34 cellular contexts compared by ENCODE assay signal in the genomic region with DNA sequence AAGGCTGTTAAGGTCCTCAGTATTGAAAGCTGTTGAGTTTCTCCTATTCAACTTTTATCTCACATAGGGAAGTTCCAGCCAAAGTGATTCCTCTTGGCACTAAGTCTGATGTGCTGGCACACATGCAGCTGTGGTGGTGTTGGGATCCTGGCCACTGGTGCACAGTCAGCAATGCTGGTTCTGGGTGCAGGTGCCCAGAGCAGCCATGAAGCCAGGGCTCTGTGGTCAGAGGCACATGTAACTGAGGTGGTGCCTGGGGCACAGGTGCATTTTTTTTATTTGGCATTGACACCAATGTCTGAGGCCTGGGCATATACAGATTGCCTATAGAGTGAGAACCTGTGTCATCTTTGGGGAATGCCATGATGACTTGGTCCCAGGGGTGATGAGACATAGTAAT.
"Had no signal": no experiment of that assay in that cellular context is flagged by ENCODE, and none has a peak within 500 bp of the region (broad histone marks: within the 10 kb centered on the region; RNA-seq: fewer than 3 reads in every experiment).

No MANE protein-coding gene starts in this region.

- H3K4me1 Mint-ChIP-seq: activated CD4-positive, alpha-beta memory T cell treated with anti-CD3 and anti-CD28 coated beads, Interleukin-2, amount 10 ng/mL, durations not matched to agents 7 days and 5 days; activated CD4-positive, alpha-beta T cell treated with anti-CD3 and anti-CD28 coated beads for 36 hours; activated CD4-positive, alpha-beta T cell treated with anti-CD3 and anti-CD28 coated beads, Interleukin-2, amount 10 ng/mL, durations not matched to agents 24 days and 14 days; activated T-helper 17 cell treated with anti-CD3 and anti-CD28 coated beads, Interleukin-2, amount 50 U/mL, for 72 hours; endodermal cell; T-cell had no signal

- H3K27me3 Mint-ChIP-seq: activated CD4-positive, alpha-beta memory T cell treated with anti-CD3 and anti-CD28 coated beads, Interleukin-2, amount 10 ng/mL, durations not matched to agents 7 days and 5 days; activated CD4-positive, alpha-beta T cell treated with anti-CD3 and anti-CD28 coated beads for 36 hours; activated CD4-positive, alpha-beta T cell treated with anti-CD3 and anti-CD28 coated beads, Interleukin-2, amount 10 ng/mL, durations not matched to agents 24 days and 14 days; activated naive CD8-positive, alpha-beta T cell; activated T-helper 17 cell treated with anti-CD3 and anti-CD28 coated beads, Interleukin-2, amount 50 U/mL, for 72 hours; dendritic cell treated with granulocyte-macrophage colony-stimulating factor and Interleukin-4, amounts not matched to agents 40 ng/mL and 50 ng/mL, for 4 days; T-cell had no signal

- H3K36me3 Mint-ChIP-seq: activated naive CD8-positive, alpha-beta T cell; T-cell had no signal

- H3K4me3 ChIP-seq: cardiac muscle cell, coronary artery, dorsolateral prefrontal cortex, esophagus muscularis mucosa, gastrocnemius medialis, heart left ventricle had no signal

- ATAC-seq: activated CD4-positive, alpha-beta T cell treated with anti-CD3 and anti-CD28 coated beads for 36 hours; activated T-cell treated with anti-CD3 and anti-CD28 coated beads, Interleukin-2, amount 50 U/mL, for 4 hours; activated T-helper 17 cell treated with anti-CD3 and anti-CD28 coated beads, Interleukin-2, amount 50 U/mL, for 72 hours; foreskin keratinocyte; gastrocnemius medialis; heart left ventricle; T-cell had no signal

- H3K9me3 ChIP-seq: gastrocnemius medialis had no signal

- DNase-seq: activated CD4-positive, alpha-beta memory T cell treated with anti-CD3 and anti-CD28 coated beads, Interleukin-2, amount 10 ng/mL, durations not matched to agents 7 days and 5 days; activated CD4-positive, alpha-beta T cell treated with anti-CD3 and anti-CD28 coated beads for 36 hours; activated CD4-positive, alpha-beta T cell treated with anti-CD3 and anti-CD28 coated beads, Interleukin-2, amount 10 ng/mL, durations not matched to agents 24 days and 14 days; activated CD4-positive, CD25-positive, alpha-beta regulatory T cell; activated CD4-positive, CD25-positive, alpha-beta regulatory T cell treated with anti-CD3 and anti-CD28 coated beads, Interleukin-2, amount 50 U/mL, for 72 hours; activated CD8-positive, alpha-beta memory T cell treated with anti-CD3 and anti-CD28 coated beads, Interleukin-2, amount 50 U/mL, for 48 hours; activated effector memory CD4-positive, alpha-beta T cell treated with Interleukin-2 at 50 U/mL for 16 hours; activated gamma-delta T cell treated with Interleukin-2 at 50 U/mL for 16 hours; activated naive CD4-positive, alpha-beta T cell treated with anti-CD3 and anti-CD28 coated beads, Interleukin-2, amount 50 U/mL, for 16 hours; activated naive CD4-positive, alpha-beta T cell treated with Interleukin-2 at 50 U/mL for 16 hours; activated T-cell treated with anti-CD3 and anti-CD28 coated beads for 4 hours; activated T-cell treated with anti-CD3 and anti-CD28 coated beads, Interleukin-2, amount 50 U/mL, for 4 hours; amniotic stem cell; anterior cingulate cortex; brain microvascular endothelial cell; central memory CD4-positive, alpha-beta T cell; dorsolateral prefrontal cortex; effector memory CD4-positive, alpha-beta T cell; endodermal cell; erythroblast; gastrocnemius medialis; glutamatergic neuron; heart left ventricle; SW 1271; T-cell; T-helper 9 cell had no signal

- H3K4me3 Mint-ChIP-seq: activated CD4-positive, alpha-beta memory T cell treated with anti-CD3 and anti-CD28 coated beads, Interleukin-2, amount 10 ng/mL, durations not matched to agents 7 days and 5 days; activated CD4-positive, alpha-beta T cell treated with anti-CD3 and anti-CD28 coated beads for 36 hours; activated CD4-positive, alpha-beta T cell treated with anti-CD3 and anti-CD28 coated beads, Interleukin-2, amount 10 ng/mL, durations not matched to agents 24 days and 14 days; activated naive CD8-positive, alpha-beta T cell; activated T-cell treated with anti-CD3 and anti-CD28 coated beads, Interleukin-2, amount 50 U/mL, for 4 hours; activated T-helper 17 cell treated with anti-CD3 and anti-CD28 coated beads, Interleukin-2, amount 50 U/mL, for 72 hours; dendritic cell treated with granulocyte-macrophage colony-stimulating factor and Interleukin-4, amounts not matched to agents 40 ng/mL and 50 ng/mL, for 4 days; endodermal cell; T-cell; T-helper 1 cell treated with Interleukin-12 subunit alpha and Interleukin-12 subunit beta and Interleukin-4 antibody, amounts not matched to agents 30 μg/mL and 1 μg/mL, for 36 hours had no signal

- H3K27ac Mint-ChIP-seq: activated CD4-positive, alpha-beta memory T cell treated with anti-CD3 and anti-CD28 coated beads, Interleukin-2, amount 10 ng/mL, durations not matched to agents 7 days and 5 days; activated CD4-positive, alpha-beta T cell treated with anti-CD3 and anti-CD28 coated beads for 36 hours; activated CD4-positive, alpha-beta T cell treated with anti-CD3 and anti-CD28 coated beads, Interleukin-2, amount 10 ng/mL, durations not matched to agents 24 days and 14 days; activated naive CD8-positive, alpha-beta T cell; activated T-helper 17 cell treated with anti-CD3 and anti-CD28 coated beads, Interleukin-2, amount 50 U/mL, for 72 hours; dendritic cell treated with granulocyte-macrophage colony-stimulating factor and Interleukin-4, amounts not matched to agents 40 ng/mL and 50 ng/mL, for 4 days; endodermal cell; T-cell; T-helper 1 cell treated with Interleukin-12 subunit alpha and Interleukin-12 subunit beta and Interleukin-4 antibody, amounts not matched to agents 30 μg/mL and 1 μg/mL, for 36 hours had no signal

- H3K27me3 ChIP-seq: brain microvascular endothelial cell, cardiac muscle cell, dorsolateral prefrontal cortex, esophagus muscularis mucosa, foreskin keratinocyte, gastrocnemius medialis, heart left ventricle had no signal

- H3K27ac ChIP-seq: brain microvascular endothelial cell, cardiac muscle cell, coronary artery, dorsolateral prefrontal cortex, esophagus muscularis mucosa, foreskin keratinocyte, gastrocnemius medialis, heart left ventricle had no signal

- H3K9me3 Mint-ChIP-seq: activated CD4-positive, alpha-beta T cell treated with anti-CD3 and anti-CD28 coated beads, Interleukin-2, amount 10 ng/mL, durations not matched to agents 24 days and 14 days; endodermal cell; T-helper 1 cell treated with Interleukin-12 subunit alpha and Interleukin-12 subunit beta and Interleukin-4 antibody, amounts not matched to agents 30 μg/mL and 1 μg/mL, for 36 hours had no signal

- H3K4me1 ChIP-seq: esophagus muscularis mucosa, foreskin keratinocyte, gastrocnemius medialis, heart left ventricle had no signal
